ENCODE assay signal across 26 cellular contexts in the genomic region with DNA sequence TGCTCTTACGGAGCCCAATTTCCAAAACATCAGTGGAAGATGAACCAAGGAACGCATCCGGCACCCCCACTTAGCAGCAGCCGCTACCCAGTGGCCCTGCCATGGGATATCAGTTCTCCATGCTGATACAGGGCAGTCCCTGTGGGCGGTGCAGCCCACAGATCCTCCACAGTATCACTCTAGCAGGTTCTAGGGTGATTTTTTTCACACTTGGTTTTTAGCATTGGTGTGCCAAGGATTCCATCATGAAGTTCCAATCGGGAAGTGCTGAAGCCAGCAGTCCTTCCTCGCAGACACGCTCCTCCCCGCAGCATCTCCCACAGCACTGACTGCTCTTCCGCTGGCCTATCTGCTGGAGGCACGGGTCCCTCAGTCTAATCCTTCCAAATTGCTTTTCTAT.
"Had no signal": no experiment of that assay in that cellular context is flagged by ENCODE, and none has a peak within 500 bp of the region (broad histone marks: within the 10 kb centered on the region; RNA-seq: fewer than 3 reads in every experiment).

No MANE protein-coding gene starts in this region.

- H3K4me3 ChIP-seq: adrenal gland, body of pancreas, esophagus squamous epithelium had no signal

- H3K27me3 Mint-ChIP-seq: activated T-cell treated with anti-CD3 and anti-CD28 coated beads, Interleukin-2, amount 50 U/mL, for 24 hours had no signal

- ATAC-seq: activated CD8-positive, alpha-beta T cell treated with anti-CD3 and anti-CD28 coated beads for 36 hours; activated naive CD8-positive, alpha-beta T cell treated with anti-CD3 and anti-CD28 coated beads, Interleukin-2, amount 50 U/mL, for 24 hours; activated T-cell treated with anti-CD3 and anti-CD28 coated beads, Interleukin-2, amount 50 U/mL, for 72 hours; body of pancreas; effector memory CD8-positive, alpha-beta T cell had no signal

- H3K4me3 Mint-ChIP-seq: activated CD8-positive, alpha-beta T cell treated with anti-CD3 and anti-CD28 coated beads for 36 hours; activated naive CD4-positive, alpha-beta T cell treated with anti-CD3 and anti-CD28 coated beads, Interleukin-2, amount 50 U/mL, for 24 hours; activated naive CD8-positive, alpha-beta T cell treated with anti-CD3 and anti-CD28 coated beads for 36 hours; activated naive CD8-positive, alpha-beta T cell treated with anti-CD3 and anti-CD28 coated beads, Interleukin-2, amount 50 U/mL, for 24 hours; activated T-cell treated with anti-CD3 and anti-CD28 coated beads, Interleukin-2, amount 50 U/mL, for 24 hours; activated T-cell treated with anti-CD3 and anti-CD28 coated beads, Interleukin-2, amount 50 U/mL, for 72 hours; effector memory CD8-positive, alpha-beta T cell had no signal

- H3K9me3 Mint-ChIP-seq: activated naive CD4-positive, alpha-beta T cell treated with anti-CD3 and anti-CD28 coated beads, Interleukin-2, amount 50 U/mL, for 24 hours; activated naive CD8-positive, alpha-beta T cell treated with anti-CD3 and anti-CD28 coated beads for 36 hours; activated naive CD8-positive, alpha-beta T cell treated with anti-CD3 and anti-CD28 coated beads, Interleukin-2, amount 50 U/mL, for 24 hours; activated T-cell treated with anti-CD3 and anti-CD28 coated beads, Interleukin-2, amount 50 U/mL, for 24 hours; activated T-cell treated with anti-CD3 and anti-CD28 coated beads, Interleukin-2, amount 50 U/mL, for 72 hours; effector memory CD8-positive, alpha-beta T cell had no signal

- H3K4me1 Mint-ChIP-seq: activated naive CD4-positive, alpha-beta T cell treated with anti-CD3 and anti-CD28 coated beads, Interleukin-2, amount 50 U/mL, for 24 hours had no signal

- H3K27ac Mint-ChIP-seq: activated CD8-positive, alpha-beta T cell treated with anti-CD3 and anti-CD28 coated beads for 36 hours; activated naive CD4-positive, alpha-beta T cell treated with anti-CD3 and anti-CD28 coated beads, Interleukin-2, amount 50 U/mL, for 24 hours; activated naive CD8-positive, alpha-beta T cell treated with anti-CD3 and anti-CD28 coated beads for 36 hours; activated naive CD8-positive, alpha-beta T cell treated with anti-CD3 and anti-CD28 coated beads, Interleukin-2, amount 50 U/mL, for 24 hours; activated T-cell treated with anti-CD3 and anti-CD28 coated beads, Interleukin-2, amount 50 U/mL, for 24 hours; activated T-cell treated with anti-CD3 and anti-CD28 coated beads, Interleukin-2, amount 50 U/mL, for 72 hours; effector memory CD8-positive, alpha-beta T cell had no signal

- H3K36me3 Mint-ChIP-seq: activated naive CD4-positive, alpha-beta T cell treated with anti-CD3 and anti-CD28 coated beads, Interleukin-2, amount 50 U/mL, for 24 hours; activated naive CD8-positive, alpha-beta T cell treated with anti-CD3 and anti-CD28 coated beads for 36 hours had no signal

- H3K27me3 ChIP-seq: adrenal gland, body of pancreas had no signal

- H3K36me3 ChIP-seq: adrenal gland, esophagus squamous epithelium had no signal

- DNase-seq: activated CD4-positive, alpha-beta T cell treated with anti-CD3 and anti-CD28 coated beads for 4 hours; activated CD4-positive, alpha-beta T cell treated with anti-CD3 and anti-CD28 coated beads, Interleukin-2, amount 50 U/mL, for 1 hour; activated CD4-positive, CD25-positive, alpha-beta regulatory T cell; activated CD4-positive, CD25-positive, alpha-beta regulatory T cell treated with anti-CD3 and anti-CD28 coated beads, Interleukin-2, amount 50 U/mL, for 72 hours; activated CD8-positive, alpha-beta memory T cell treated with anti-CD3 and anti-CD28 coated beads, Interleukin-2, amount 50 U/mL, for 48 hours; activated CD8-positive, alpha-beta T cell treated with anti-CD3 and anti-CD28 coated beads for 36 hours; activated gamma-delta T cell; activated naive CD4-positive, alpha-beta T cell; activated naive CD8-positive, alpha-beta T cell treated with anti-CD3 and anti-CD28 coated beads for 36 hours; activated naive CD8-positive, alpha-beta T cell treated with anti-CD3 and anti-CD28 coated beads, Interleukin-2, amount 50 U/mL, for 24 hours; activated T-cell treated with anti-CD3 and anti-CD28 coated beads for 4 hours; activated T-cell treated with anti-CD3 and anti-CD28 coated beads, Interleukin-2, amount 50 U/mL, for 24 hours; activated T-cell treated with anti-CD3 and anti-CD28 coated beads, Interleukin-2, amount 50 U/mL, for 72 hours; adrenal gland; amygdala; aorta; body of pancreas; caudate nucleus; cortex of kidney; dermis blood vessel endothelial cell; effector CD4-positive, alpha-beta T cell; effector memory CD8-positive, alpha-beta T cell; erythroblast; esophagus squamous epithelium; T-helper 2 cell had no signal

- H3K9me3 ChIP-seq: adrenal gland, body of pancreas, esophagus squamous epithelium had no signal

- H3K27ac ChIP-seq: adrenal gland, body of pancreas, esophagus squamous epithelium had no signal
